1 cellular context compared by ENCODE assay signal in the genomic region with DNA sequence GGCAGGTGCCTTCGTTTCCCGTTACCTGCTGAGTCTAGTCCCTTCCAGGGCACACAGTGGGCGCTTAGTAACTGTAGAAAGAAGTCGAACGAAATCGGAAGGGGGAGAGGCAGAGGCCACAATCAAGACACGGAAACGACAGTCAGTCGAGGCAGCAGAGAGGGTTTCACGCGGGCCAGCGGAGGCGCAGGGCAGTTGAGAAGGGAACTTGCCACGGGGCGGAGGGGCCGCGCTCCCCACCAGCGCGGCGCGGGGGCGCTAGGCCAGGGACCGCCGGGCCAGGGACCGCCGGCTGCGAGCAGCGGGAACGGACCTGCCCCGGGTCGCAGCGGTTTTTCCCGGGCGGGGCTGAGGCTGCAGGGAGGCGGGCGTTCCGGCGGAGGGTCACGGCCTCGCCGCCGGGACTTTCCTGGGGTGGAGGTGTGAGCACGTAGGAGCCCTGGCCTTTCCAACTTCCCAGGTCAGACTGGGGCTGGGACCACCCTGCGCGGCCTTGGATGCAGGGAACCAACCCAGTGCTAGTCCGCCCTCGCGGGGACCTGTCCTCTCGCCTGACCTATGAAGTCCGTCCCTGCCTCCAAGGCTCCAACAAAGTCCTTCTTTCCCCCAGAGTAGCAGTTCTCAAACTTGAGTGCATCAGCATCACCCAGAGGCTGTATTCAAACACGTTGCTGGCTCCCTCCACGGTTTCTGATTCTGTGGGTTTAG.
TF ChIP-seq lines count a peak whose summit lies in the region.

No MANE protein-coding gene starts in this region.

TF ChIP-seq in GM23338, 12 proteins besides CTCF, POLR2A, EP300 and RAD21 (continued from another document):
- TF ChIP-seq, protein P1, sequence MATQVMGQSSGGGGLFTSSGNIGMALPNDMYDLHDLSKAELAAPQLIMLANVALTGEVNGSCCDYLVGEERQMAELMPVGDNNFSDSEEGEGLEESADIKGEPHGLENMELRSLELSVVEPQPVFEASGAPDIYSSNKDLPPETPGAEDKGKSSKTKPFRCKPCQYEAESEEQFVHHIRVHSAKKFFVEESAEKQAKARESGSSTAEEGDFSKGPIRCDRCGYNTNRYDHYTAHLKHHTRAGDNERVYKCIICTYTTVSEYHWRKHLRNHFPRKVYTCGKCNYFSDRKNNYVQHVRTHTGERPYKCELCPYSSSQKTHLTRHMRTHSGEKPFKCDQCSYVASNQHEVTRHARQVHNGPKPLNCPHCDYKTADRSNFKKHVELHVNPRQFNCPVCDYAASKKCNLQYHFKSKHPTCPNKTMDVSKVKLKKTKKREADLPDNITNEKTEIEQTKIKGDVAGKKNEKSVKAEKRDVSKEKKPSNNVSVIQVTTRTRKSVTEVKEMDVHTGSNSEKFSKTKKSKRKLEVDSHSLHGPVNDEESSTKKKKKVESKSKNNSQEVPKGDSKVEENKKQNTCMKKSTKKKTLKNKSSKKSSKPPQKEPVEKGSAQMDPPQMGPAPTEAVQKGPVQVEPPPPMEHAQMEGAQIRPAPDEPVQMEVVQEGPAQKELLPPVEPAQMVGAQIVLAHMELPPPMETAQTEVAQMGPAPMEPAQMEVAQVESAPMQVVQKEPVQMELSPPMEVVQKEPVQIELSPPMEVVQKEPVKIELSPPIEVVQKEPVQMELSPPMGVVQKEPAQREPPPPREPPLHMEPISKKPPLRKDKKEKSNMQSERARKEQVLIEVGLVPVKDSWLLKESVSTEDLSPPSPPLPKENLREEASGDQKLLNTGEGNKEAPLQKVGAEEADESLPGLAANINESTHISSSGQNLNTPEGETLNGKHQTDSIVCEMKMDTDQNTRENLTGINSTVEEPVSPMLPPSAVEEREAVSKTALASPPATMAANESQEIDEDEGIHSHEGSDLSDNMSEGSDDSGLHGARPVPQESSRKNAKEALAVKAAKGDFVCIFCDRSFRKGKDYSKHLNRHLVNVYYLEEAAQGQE (IDR thresholded peaks at IDR 0.05; ENCODE audit: unreplicated experiment) = no peak
- no peak for TF ChIP-seq NANOG (IDR thresholded peaks at IDR 0.05; ENCODE audit: borderline replicate concordance)
- TF ChIP-seq JUNB (IDR thresholded peaks at IDR 0.05; ENCODE audit: unreplicated experiment) = no peak
- no peak for TF ChIP-seq EZH2phosphoT487 (IDR thresholded peaks at IDR 0.05; ENCODE audit: unreplicated experiment)
- no peak for TF ChIP-seq EZH2 (IDR thresholded peaks at IDR 0.05; ENCODE audit: low read depth, unreplicated experiment)
- TF ChIP-seq CREB1 (CRISPR knock-in tag; IDR thresholded peaks at IDR 0.05; ENCODE audit: low read depth) = no peak
TF ChIP-seq in GM23338: peak in this region for 0.
